In the genomic region with DNA sequence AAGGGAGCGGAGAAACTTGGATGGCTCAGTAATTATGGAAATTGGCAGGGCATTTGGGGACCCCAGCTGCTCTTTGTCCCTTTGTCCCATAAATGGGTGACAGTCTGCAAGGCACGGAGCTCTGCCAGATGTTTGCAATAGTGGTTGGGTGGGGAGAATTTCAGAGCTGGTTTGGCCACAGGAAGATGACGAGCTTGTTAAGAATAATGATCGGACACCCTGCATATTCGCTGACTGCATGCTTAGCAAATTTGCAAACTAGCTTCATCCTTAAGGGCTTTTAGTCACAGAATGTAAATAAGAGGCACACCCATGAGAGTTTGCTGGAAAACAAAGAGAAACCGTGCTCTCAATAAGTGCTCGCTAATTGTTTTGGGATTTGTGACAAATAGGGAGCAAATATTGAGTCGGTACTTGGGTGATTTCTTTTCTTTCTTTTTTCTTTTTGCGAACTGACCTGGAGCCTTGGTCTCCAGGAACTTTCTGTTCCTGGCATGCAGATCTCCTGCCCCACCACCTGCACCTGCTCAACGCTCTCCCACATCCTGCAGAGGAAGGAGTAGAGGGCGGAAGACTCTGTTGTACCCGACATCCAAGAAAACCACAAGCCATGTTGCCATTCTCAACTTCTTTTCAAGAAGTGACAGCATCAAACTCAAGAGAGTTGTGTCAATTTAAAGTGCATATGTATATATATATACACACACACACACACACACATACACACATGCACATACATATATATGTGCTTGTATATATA, we compare ENCODE assay signal across 8 cellular contexts.
DNase-seq lines count a peak whose midpoint lies in the region.

No MANE protein-coding gene starts in this region.

- H3K27me3 ChIP-seq in skeletal muscle satellite cell (ENCODE audit: control insufficient read depth, insufficient read depth, low read length) = peaks cover 24% of the 10 kb centered on the region
- no peaks in the 10 kb centered on the region for H3K27me3 ChIP-seq in neuronal stem cell (ENCODE audit: control insufficient read depth in 3 of 3, insufficient read depth in 3 of 3, low read depth in 1 of 3, low read length in 3 of 3)

- no peak overlapping the region for H3K27ac ChIP-seq in neuronal stem cell (replicated peaks; ENCODE audit: low read length)

- H3K4ac ChIP-seq in neuronal stem cell (ENCODE audit: low read length) = no peak overlapping the region

- 100% methylated on average over 1 of the region's 12 CpGs; no CpG with 5 or more reads in 1 of the 2 donors for WGBS in neuronal stem cell (ENCODE audit: extremely low coverage in 2 of 2, insufficient read length in 2 of 2, insufficient replicate concordance in 1 of 2), 2 donors

- no peaks in the 10 kb centered on the region for H3K9me3 ChIP-seq in skeletal muscle satellite cell (replicated peaks; ENCODE audit: low read length)
- no peaks in the 10 kb centered on the region for H3K9me3 ChIP-seq in neuronal stem cell (replicated peaks in 1 of 2; ENCODE audit: control insufficient read depth in 2 of 2, insufficient read depth in 1 of 2, low read depth in 1 of 2, low read length in 2 of 2)

- H2BK15ac ChIP-seq in neuronal stem cell (ENCODE audit: low read length) = no peak overlapping the region

- no peak overlapping the region for H4K8ac ChIP-seq in neuronal stem cell (ENCODE audit: low read depth, low read length)

- H3K4me2 ChIP-seq in skeletal muscle satellite cell (ENCODE audit: low read length) (peak overlapping the region; percentile 56), neuronal stem cell (ENCODE audit: insufficient read depth, low read length, poor library complexity, severe bottlenecking) (no peak overlapping the region)

- no peak overlapping the region for H3K23ac ChIP-seq in neuronal stem cell (ENCODE audit: low read depth, low read length, poor library complexity)

- DNase-seq in activated CD4-positive, alpha-beta T cell treated with anti-CD3 and anti-CD28 coated beads, Interleukin-2, amount 50 U/mL, for 1 hour = peak; percentile 5
- DNase-seq in activated CD4-positive, alpha-beta T cell treated with anti-CD3 and anti-CD28 coated beads for 48 hours = no peak
- peak; percentile 44 for DNase-seq in HT1080 (ENCODE audit: low read depth)
- DNase-seq in activated naive CD8-positive, alpha-beta T cell treated with anti-CD3 and anti-CD28 coated beads for 36 hours = peak; percentile 3
- no peak for DNase-seq in neuronal stem cell (ENCODE audit: low spot score)
- no peak for DNase-seq in NCI-H82 (lab: John Stamatoyannopoulos, UW)
- DNase-seq in HUDEP-2 (lab: John Stamatoyannopoulos, UW; ENCODE audit: unreplicated experiment in 76 of 76) = no peak

- peaks cover 5% of the 10 kb centered on the region for H3K4me1 ChIP-seq in skeletal muscle satellite cell (ENCODE audit: control insufficient read depth, insufficient read depth, low read length)
- H3K4me1 ChIP-seq in neuronal stem cell (ENCODE audit: control insufficient read depth in 2 of 2, insufficient read depth in 1 of 2, low read depth in 1 of 2, low read length in 2 of 2) = peaks cover 0 to 6% of the 10 kb centered on the region in 2 donors

- no peak overlapping the region for H2AFZ ChIP-seq in neuronal stem cell (ENCODE audit: low read length)

- no peak overlapping the region for H2AK5ac ChIP-seq in neuronal stem cell (ENCODE audit: low read depth, low read length)

- no peak overlapping the region for H2BK12ac ChIP-seq in neuronal stem cell (ENCODE audit: low read length)

- no peak overlapping the region for H3K18ac ChIP-seq in neuronal stem cell (ENCODE audit: low read length)

- peak overlapping the region; percentile 57 for H3K27ac Mint-ChIP-seq in activated naive CD8-positive, alpha-beta T cell treated with anti-CD3 and anti-CD28 coated beads for 36 hours

- H3K36me3 ChIP-seq in skeletal muscle satellite cell (ENCODE audit: insufficient read depth, low read length) = no peaks in the 10 kb centered on the region
- H3K36me3 ChIP-seq in neuronal stem cell (replicated peaks in 1 of 2; ENCODE audit: control insufficient read depth in 2 of 2, insufficient read depth in 2 of 2, low read length in 2 of 2) = no peaks in the 10 kb centered on the region

- H3K4me1 Mint-ChIP-seq in activated naive CD8-positive, alpha-beta T cell treated with anti-CD3 and anti-CD28 coated beads for 36 hours = peaks cover 50% of the 10 kb centered on the region

- H4K91ac ChIP-seq in neuronal stem cell (ENCODE audit: low read depth, low read length, poor library complexity) = no peak overlapping the region

- peak overlapping the region; percentile 39 for H3K4me3 ChIP-seq in skeletal muscle satellite cell (ENCODE audit: low read length)
- H3K4me3 ChIP-seq in neuronal stem cell (ENCODE audit: low read length in 2 of 2) = no peak overlapping the region

- H3K27me3 Mint-ChIP-seq in activated naive CD8-positive, alpha-beta T cell treated with anti-CD3 and anti-CD28 coated beads for 36 hours = no peaks in the 10 kb centered on the region

- no peaks in the 10 kb centered on the region for H3K79me1 ChIP-seq in neuronal stem cell (ENCODE audit: low read depth, low read length)

- peaks cover 11% of the 10 kb centered on the region for H3K36me3 Mint-ChIP-seq in activated naive CD8-positive, alpha-beta T cell treated with anti-CD3 and anti-CD28 coated beads for 36 hours

- H3K14ac ChIP-seq in neuronal stem cell (ENCODE audit: low read length) = no peak overlapping the region

- H3K9ac ChIP-seq in skeletal muscle satellite cell (ENCODE audit: low read depth, low read length) (no peak overlapping the region), neuronal stem cell (ENCODE audit: low read depth, low read length, poor library complexity) (no peak overlapping the region)

- no peak overlapping the region for H2BK120ac ChIP-seq in neuronal stem cell (ENCODE audit: low read depth, low read length)

- H2BK5ac ChIP-seq in neuronal stem cell (ENCODE audit: low read length) = no peak overlapping the region

- peaks cover 8% of the 10 kb centered on the region for H3K9me3 Mint-ChIP-seq in activated naive CD8-positive, alpha-beta T cell treated with anti-CD3 and anti-CD28 coated beads for 36 hours

- H3K4me3 Mint-ChIP-seq in activated naive CD8-positive, alpha-beta T cell treated with anti-CD3 and anti-CD28 coated beads for 36 hours = peak overlapping the region; percentile 67

Comparison
In these comparisons a context has a peak if more than half of its experiments do, and no peak if none do; other contexts are left out.
1. DNase-seq: peak in activated CD4-positive, alpha-beta T cell treated with anti-CD3 and anti-CD28 coated beads, Interleukin-2, amount 50 U/mL, for 1 hour (single experiment), HT1080 (single experiment) and activated naive CD8-positive, alpha-beta T cell treated with anti-CD3 and anti-CD28 coated beads for 36 hours (single experiment); none in activated CD4-positive, alpha-beta T cell treated with anti-CD3 and anti-CD28 coated beads for 48 hours (single experiment), neuronal stem cell (single experiment), NCI-H82 (single experiment) and HUDEP-2 (0 of 76).